ENCODE assay signal across 12 cellular contexts in the genomic region with DNA sequence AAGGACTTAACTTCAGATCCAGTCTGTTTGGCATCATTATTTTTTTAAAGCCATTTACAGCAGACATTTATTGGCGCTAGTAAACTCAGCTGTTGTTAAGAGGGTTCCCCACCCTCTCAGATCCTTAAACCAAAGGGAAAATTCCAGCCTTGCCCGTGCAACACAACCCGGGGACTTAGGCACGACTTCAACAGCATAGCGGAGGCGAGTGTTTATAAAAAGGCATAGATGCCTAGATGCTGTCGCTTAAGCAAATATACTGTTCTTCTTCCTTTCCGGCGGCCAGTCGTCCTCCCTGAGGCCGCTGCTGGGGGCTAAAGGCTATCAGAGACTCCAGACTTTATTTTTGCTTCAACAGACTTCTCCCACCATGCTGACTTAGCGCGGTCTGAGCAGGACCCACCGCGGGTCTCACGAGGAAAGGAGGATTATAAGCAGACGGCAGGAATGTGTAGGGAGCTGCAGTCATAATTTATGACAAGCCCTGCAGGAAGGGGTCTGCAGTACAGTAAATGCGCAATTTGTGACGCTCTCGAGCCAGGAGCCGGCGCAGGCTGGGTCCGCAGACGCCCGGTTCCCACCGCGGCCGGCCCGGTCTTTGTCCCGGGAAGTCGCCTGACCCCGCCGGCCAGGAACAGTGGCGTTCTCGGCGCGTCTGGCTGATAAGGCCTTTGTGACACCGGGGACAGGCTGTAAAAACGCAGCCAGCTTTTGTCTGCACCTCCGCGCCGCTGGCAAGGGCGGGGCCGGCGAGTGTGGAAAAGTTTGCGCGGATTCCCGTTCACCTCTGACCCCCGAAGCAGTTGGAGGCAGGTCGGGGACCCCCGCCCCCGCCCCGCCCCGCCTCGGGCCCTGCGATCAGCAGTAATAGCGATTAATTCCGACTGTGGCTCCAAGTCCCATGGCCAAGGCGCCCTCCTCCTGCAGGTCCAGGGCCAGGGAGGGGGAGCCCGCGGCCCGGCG.
DNase-seq lines count a peak whose midpoint lies in the region; ATAC-seq and TF ChIP-seq lines count a peak whose summit lies in the region.
"Had no signal": no experiment of that assay in that cellular context is flagged by ENCODE, and none has a peak within 500 bp of the region (broad histone marks: within the 10 kb centered on the region; RNA-seq: fewer than 3 reads in every experiment).

No MANE protein-coding gene starts in this region.

- no peaks in the 10 kb centered on the region for H3K36me3 Mint-ChIP-seq in nephron progenitor cell (ENCODE audit: low read depth)
- H3K36me3 Mint-ChIP-seq in activated T-helper 1 cell treated with anti-CD3 and anti-CD28 coated beads, Interleukin-12 subunit alpha, Interleukin-12 subunit beta, Interleukin-2, Interleukin-4 antibody, amounts not matched to agents 30 ng/mL and 10 ng/mL and 1 ng/mL, durations not matched to agents 14 hours and 24 hours and 36 hours (ENCODE audit: low read depth): no peaks in the 10 kb centered on the region

- ATAC-seq in Right ventricle myocardium inferior (peak; percentile 79), GM21529 (IDR thresholded peaks at IDR 0.05; ENCODE audit: unreplicated experiment) (no peak)
- ATAC-seq: activated CD4-positive, alpha-beta T cell treated with anti-CD3 and anti-CD28 coated beads for 36 hours had no signal

- peaks cover 92% of the 10 kb centered on the region for H3K27me3 Mint-ChIP-seq in nephron progenitor cell (ENCODE audit: low read depth, poor library complexity)
- H3K27me3 Mint-ChIP-seq in activated T-helper 1 cell treated with anti-CD3 and anti-CD28 coated beads, Interleukin-12 subunit alpha, Interleukin-12 subunit beta, Interleukin-2, Interleukin-4 antibody, amounts not matched to agents 30 ng/mL and 10 ng/mL and 1 ng/mL, durations not matched to agents 14 hours and 24 hours and 36 hours (ENCODE audit: insufficient read depth): peaks cover 12% of the 10 kb centered on the region

- H3K27me3 ChIP-seq in left ventricle myocardium inferior (ENCODE audit: low read depth): peaks cover 81% of the 10 kb centered on the region

- H3K4me1 ChIP-seq in left ventricle myocardium inferior: peaks cover 27% of the 10 kb centered on the region

- peak; percentile 85 for DNase-seq in Right ventricle myocardium inferior (ENCODE audit: missing footprints)
- DNase-seq in cardiac septum (ENCODE audit: low spot score): no peak
- peak; percentile 71 for DNase-seq in left ventricle myocardium inferior
- DNase-seq in nephron progenitor cell: peak; percentile 67
- DNase-seq in activated T-helper 1 cell treated with anti-CD3 and anti-CD28 coated beads, Interleukin-12 subunit alpha, Interleukin-12 subunit beta, Interleukin-2, Interleukin-4 antibody, amounts not matched to agents 30 ng/mL and 10 ng/mL and 1 ng/mL, durations not matched to agents 14 hours and 24 hours and 36 hours (ENCODE audit: low spot score): no peak
- no peak for DNase-seq in activated gamma-delta T cell treated with Interleukin-2 at 50 U/mL for 16 hours
- no peak for DNase-seq in KG1 (lab: John Stamatoyannopoulos, UW)
- DNase-seq: activated CD4-positive, alpha-beta T cell treated with anti-CD3 and anti-CD28 coated beads for 36 hours; activated gamma-delta T cell; effector memory CD4-positive, alpha-beta T cell; NCI-H1930 had no signal

- peak overlapping the region; percentile 65 for H3K4me3 ChIP-seq in left ventricle myocardium inferior

- peak overlapping the region; percentile 87 for H3K27ac ChIP-seq in left ventricle myocardium inferior (replicated peaks)

- H3K9me3 Mint-ChIP-seq in nephron progenitor cell: no peaks in the 10 kb centered on the region
- H3K9me3 Mint-ChIP-seq in activated T-helper 1 cell treated with anti-CD3 and anti-CD28 coated beads, Interleukin-12 subunit alpha, Interleukin-12 subunit beta, Interleukin-2, Interleukin-4 antibody, amounts not matched to agents 30 ng/mL and 10 ng/mL and 1 ng/mL, durations not matched to agents 14 hours and 24 hours and 36 hours: no peaks in the 10 kb centered on the region

- H3K27ac Mint-ChIP-seq in nephron progenitor cell: no peak overlapping the region
- no peak overlapping the region for H3K27ac Mint-ChIP-seq in activated T-helper 1 cell treated with anti-CD3 and anti-CD28 coated beads, Interleukin-12 subunit alpha, Interleukin-12 subunit beta, Interleukin-2, Interleukin-4 antibody, amounts not matched to agents 30 ng/mL and 10 ng/mL and 1 ng/mL, durations not matched to agents 14 hours and 24 hours and 36 hours
- H3K27ac Mint-ChIP-seq: activated CD4-positive, alpha-beta T cell treated with anti-CD3 and anti-CD28 coated beads for 36 hours had no signal

- TF ChIP-seq CTCF in left ventricle myocardium inferior (IDR thresholded peaks at IDR 0.05; ENCODE audit: borderline replicate concordance) (peak; percentile 7), nephron progenitor cell (IDR thresholded peaks at IDR 0.05) (no peak)

- peak overlapping the region; percentile 81 for H3K4me3 Mint-ChIP-seq in nephron progenitor cell
- no peak overlapping the region for H3K4me3 Mint-ChIP-seq in activated T-helper 1 cell treated with anti-CD3 and anti-CD28 coated beads, Interleukin-12 subunit alpha, Interleukin-12 subunit beta, Interleukin-2, Interleukin-4 antibody, amounts not matched to agents 30 ng/mL and 10 ng/mL and 1 ng/mL, durations not matched to agents 14 hours and 24 hours and 36 hours
- H3K4me3 Mint-ChIP-seq: activated CD4-positive, alpha-beta T cell treated with anti-CD3 and anti-CD28 coated beads for 36 hours had no signal

- intact Hi-C loops in Right ventricle myocardium inferior (cut with DNase I): loop anchor here (1.0 kb wide), 1 partner anchor 41 kb away; no protein-coding TSS in a partner anchor
- intact Hi-C loops in cardiac septum (cut with DNase I): loop anchor here (5.0 kb wide), 2 partner anchors 81 to 326 kb away; a partner anchor contains a TSS
- intact Hi-C loops in left ventricle myocardium inferior (cut with micrococcal nuclease): no loop called here
- intact Hi-C loops in activated T-helper 1 cell treated with anti-CD3 and anti-CD28 coated beads, Interleukin-12 subunit alpha, Interleukin-12 subunit beta, Interleukin-2, Interleukin-4 antibody, amounts not matched to agents 30 ng/mL and 10 ng/mL and 1 ng/mL, durations not matched to agents 14 hours and 24 hours and 36 hours (cut with micrococcal nuclease): no loop called here

- H3K36me3 ChIP-seq in left ventricle myocardium inferior: no peaks in the 10 kb centered on the region

- no peaks in the 10 kb centered on the region for H3K9me3 ChIP-seq in left ventricle myocardium inferior (replicated peaks)

- peaks cover 81% of the 10 kb centered on the region for H3K4me1 Mint-ChIP-seq in nephron progenitor cell
- H3K4me1 Mint-ChIP-seq in activated T-helper 1 cell treated with anti-CD3 and anti-CD28 coated beads, Interleukin-12 subunit alpha, Interleukin-12 subunit beta, Interleukin-2, Interleukin-4 antibody, amounts not matched to agents 30 ng/mL and 10 ng/mL and 1 ng/mL, durations not matched to agents 14 hours and 24 hours and 36 hours (ENCODE audit: low read depth): no peaks in the 10 kb centered on the region
- H3K4me1 Mint-ChIP-seq: activated CD4-positive, alpha-beta T cell treated with anti-CD3 and anti-CD28 coated beads for 36 hours had no signal

Comparison
In these comparisons a context has a peak if more than half of its experiments do, and no peak if none do; other contexts are left out.
1. DNase-seq: peak in Right ventricle myocardium inferior (single experiment), left ventricle myocardium inferior (single experiment) and nephron progenitor cell (single experiment); none in cardiac septum (single experiment), activated T-helper 1 cell treated with anti-CD3 and anti-CD28 coated beads, Interleukin-12 subunit alpha, Interleukin-12 subunit beta, Interleukin-2, Interleukin-4 antibody, amounts not matched to agents 30 ng/mL and 10 ng/mL and 1 ng/mL, durations not matched to agents 14 hours and 24 hours and 36 hours (single experiment), activated gamma-delta T cell treated with Interleukin-2 at 50 U/mL for 16 hours (single experiment) and KG1 (single experiment).
2. intact Hi-C loops: an anchor here in Right ventricle myocardium inferior (1.0 kb wide) and cardiac septum (5.0 kb wide); none called in left ventricle myocardium inferior and activated T-helper 1 cell treated with anti-CD3 and anti-CD28 coated beads, Interleukin-12 subunit alpha, Interleukin-12 subunit beta, Interleukin-2, Interleukin-4 antibody, amounts not matched to agents 30 ng/mL and 10 ng/mL and 1 ng/mL, durations not matched to agents 14 hours and 24 hours and 36 hours.